Comparison of ENCODE assay signal across 10 cellular contexts in the genomic region with DNA sequence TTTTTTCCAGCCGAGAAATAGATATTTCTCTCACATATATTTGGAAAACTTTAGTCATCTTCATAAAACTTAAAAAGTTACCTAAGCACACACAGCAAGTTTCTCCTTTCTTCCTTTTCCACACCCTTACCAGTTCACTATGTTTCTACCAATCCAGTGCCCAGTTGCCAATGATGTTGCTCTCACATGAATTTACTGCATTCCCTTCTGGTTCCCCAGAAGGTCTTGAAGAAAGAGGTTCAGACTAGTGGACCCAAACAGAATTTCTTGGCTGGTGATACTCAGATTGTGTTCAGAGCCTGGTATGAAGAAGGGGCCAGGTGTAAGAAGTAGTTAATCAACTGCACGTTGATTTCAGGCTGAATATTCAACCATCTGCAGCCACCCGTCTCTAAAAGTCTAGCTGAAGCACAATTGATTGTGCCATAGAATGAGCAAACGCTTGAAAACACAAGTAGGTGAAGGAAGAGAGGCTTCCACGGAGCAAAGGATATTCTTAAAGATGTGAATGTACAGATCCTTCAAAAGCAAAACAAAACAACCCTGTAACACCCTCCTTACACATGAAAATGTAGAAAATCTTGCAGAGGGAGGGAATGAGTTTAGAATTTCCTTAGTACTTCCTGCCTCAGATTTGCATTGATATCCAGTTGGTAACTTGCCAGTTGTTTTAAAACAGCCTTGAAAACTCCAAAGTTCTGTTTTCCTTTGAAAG. TPM values are rescaled to one million over a fixed set of nuclear protein-coding genes. Genes with fewer than 3 reads are reported as not detected.
DNase-seq lines count a peak whose midpoint lies in the region; ATAC-seq and TF ChIP-seq lines count a peak whose summit lies in the region.
"Had no signal": no experiment of that assay in that cellular context is flagged by ENCODE, and none has a peak within 500 bp of the region (broad histone marks: within the 10 kb centered on the region; RNA-seq: fewer than 3 reads in every experiment).

No MANE protein-coding gene starts in this region.

- H3K4me3 Mint-ChIP-seq in activated CD8-positive, alpha-beta T cell treated with anti-CD3 and anti-CD28 coated beads, Interleukin-2, amount 10 ng/mL, durations not matched to agents 7 days and 5 days: no peak overlapping the region
- H3K4me3 Mint-ChIP-seq in CD14-positive monocyte: no peak overlapping the region

- H2AFZ ChIP-seq in PC-3 (ENCODE audit: low read length): peak overlapping the region; percentile 50

- H3K9me3 ChIP-seq in PC-3 (ENCODE audit: low read length) (no peaks in the 10 kb centered on the region), prostate gland (no peaks in the 10 kb centered on the region)

- no peaks in the 10 kb centered on the region for H3K27me3 ChIP-seq in PC-3 (ENCODE audit: low read length)
- no peaks in the 10 kb centered on the region for H3K27me3 ChIP-seq in prostate gland (replicated peaks; ENCODE audit: insufficient read depth)

- CTCF ChIA-PET in PC-3 (lab: Charles Lee) (no interaction called here), GM10248 (lab: Yijun Ruan, JAX) (no interaction called here)
- CTCF ChIA-PET in activated CD8-positive, alpha-beta T cell treated with anti-CD3 and anti-CD28 coated beads, Interleukin-2, amount 10 ng/mL, durations not matched to agents 7 days and 5 days (lab: Charles Lee): no interaction called here

- H3K27ac Mint-ChIP-seq in activated CD8-positive, alpha-beta T cell treated with anti-CD3 and anti-CD28 coated beads, Interleukin-2, amount 10 ng/mL, durations not matched to agents 7 days and 5 days: no peak overlapping the region
- H3K27ac Mint-ChIP-seq in CD14-positive monocyte: no peak overlapping the region

- no peak for ATAC-seq in PC-3
- no peak for ATAC-seq in activated CD8-positive, alpha-beta T cell treated with anti-CD3 and anti-CD28 coated beads, Interleukin-2, amount 10 ng/mL, durations not matched to agents 7 days and 5 days

- H3F3A ChIP-seq in PC-3 (ENCODE audit: low read length, unreplicated experiment): no peaks in the 10 kb centered on the region

- H3K4me2 ChIP-seq in PC-3 (ENCODE audit: low read length): peak overlapping the region; percentile 53

- no peaks in the 10 kb centered on the region for H3K36me3 Mint-ChIP-seq in activated CD8-positive, alpha-beta T cell treated with anti-CD3 and anti-CD28 coated beads, Interleukin-2, amount 10 ng/mL, durations not matched to agents 7 days and 5 days (ENCODE audit: low read depth)
- H3K36me3 Mint-ChIP-seq in CD14-positive monocyte: no peaks in the 10 kb centered on the region

- H4K20me1 ChIP-seq in PC-3 (ENCODE audit: low read length): no peaks in the 10 kb centered on the region

- H3K4me1 Mint-ChIP-seq in activated CD8-positive, alpha-beta T cell treated with anti-CD3 and anti-CD28 coated beads, Interleukin-2, amount 10 ng/mL, durations not matched to agents 7 days and 5 days (ENCODE audit: low read depth): peaks cover 24% of the 10 kb centered on the region
- peaks cover 18% of the 10 kb centered on the region for H3K4me1 Mint-ChIP-seq in CD14-positive monocyte

- no peak overlapping the region for H3K9ac ChIP-seq in PC-3 (ENCODE audit: low read length)

- WGBS in prostate gland: 21% methylated on average over 5 of the region's 5 CpGs

- H3K27ac ChIP-seq in PC-3 (ENCODE audit: low read length) (no peak overlapping the region), prostate gland (peak overlapping the region; percentile 50 to 55)

- no TSS peak for BruUV-seq in PC-3 (replicated peaks; lab: Mats Ljungman, UMichigan)

- 0 out of 2 replicates have a peak overlapping the region, but pooled peaks have one; percentile 12 for H3K4me3 ChIP-seq in PC-3 (ENCODE audit: low read length)
- H3K4me3 ChIP-seq in prostate gland: peak overlapping the region; percentile 7 to 11

- H3K9me3 Mint-ChIP-seq in activated CD8-positive, alpha-beta T cell treated with anti-CD3 and anti-CD28 coated beads, Interleukin-2, amount 10 ng/mL, durations not matched to agents 7 days and 5 days (ENCODE audit: insufficient read depth): no peaks in the 10 kb centered on the region
- peaks cover 0 to 3% (median 0%) of the 10 kb centered on the region in 7 donors for H3K9me3 Mint-ChIP-seq in CD14-positive monocyte

- H3K36me3 ChIP-seq in PC-3 (ENCODE audit: low read depth, low read length) (no peaks in the 10 kb centered on the region), prostate gland (no peaks in the 10 kb centered on the region)

- no peak for TF ChIP-seq CTCF in PC-3 (conservative IDR thresholded peaks at IDR 0.05; ENCODE audit: low read depth, low read length)
- TF ChIP-seq CTCF in prostate gland (IDR thresholded peaks at IDR 0.05): no peak
- TF ChIP-seq CTCF in CD14-positive monocyte (IDR thresholded peaks at IDR 0.05): no peak
- no peak for TF ChIP-seq CTCF in GM10248 (IDR thresholded peaks at IDR 0.05; ENCODE audit: control extremely low read depth, extremely low read depth, low read depth, missing control alignments)

- DNase-seq in Daoy (ENCODE audit: low read depth) (peak; percentile 15), PC-3 (peak; percentile 31), fibroblast of gingiva (ENCODE audit: low read depth) (peak; percentile 24), prostate gland (ENCODE audit: low spot score) (no peak), NCI-H2227 treated with DMSO at 0.1 percent for 48 hours (lab: John Stamatoyannopoulos, UW) (no peak), CD14-positive monocyte (ENCODE audit: low spot score) (no peak), GM10248 (ENCODE audit: extremely low spot score) (no peak)
- no peak for DNase-seq in activated CD8-positive, alpha-beta T cell treated with anti-CD3 and anti-CD28 coated beads, Interleukin-2, amount 10 ng/mL, durations not matched to agents 7 days and 5 days
- DNase-seq: foreskin melanocyte, NCI-H69 had no signal

- intact Hi-C loops in PC-3 (cut with micrococcal nuclease): loop anchor here (10.0 kb wide), 1 partner anchor 331 kb away; no protein-coding TSS in a partner anchor
- intact Hi-C loops in prostate gland (cut with DNase I): loop anchor here (10.0 kb wide), 3 partner anchors 99 to 371 kb away; no protein-coding TSS in a partner anchor
- intact Hi-C loops in CD14-positive monocyte (cut with micrococcal nuclease): no loop called here

- peaks cover 3% of the 10 kb centered on the region for H3K27me3 Mint-ChIP-seq in activated CD8-positive, alpha-beta T cell treated with anti-CD3 and anti-CD28 coated beads, Interleukin-2, amount 10 ng/mL, durations not matched to agents 7 days and 5 days (ENCODE audit: low read depth)
- H3K27me3 Mint-ChIP-seq in CD14-positive monocyte (ENCODE audit: low read depth in 3 of 3): peaks cover 6 to 20% (median 11%) of the 10 kb centered on the region in 3 donors

- POLR2A ChIA-PET in PC-3 (lab: Charles Lee; ENCODE audit: unreplicated experiment): interaction anchor here (0.7 kb wide), 1 partner anchor 38 kb away, joined by 8 read pairs; no protein-coding TSS in a partner anchor
- POLR2A ChIA-PET in activated CD8-positive, alpha-beta T cell treated with anti-CD3 and anti-CD28 coated beads, Interleukin-2, amount 10 ng/mL, durations not matched to agents 7 days and 5 days (lab: Charles Lee): no interaction called here
- POLR2A ChIA-PET in GM10248 (lab: Yijun Ruan, JAX): no interaction called here

- peaks cover 45% of the 10 kb centered on the region for H3K79me2 ChIP-seq in PC-3 (ENCODE audit: low read length)

- H3K9me2 ChIP-seq in PC-3 (replicated peaks; ENCODE audit: low read length): no peaks in the 10 kb centered on the region

- H3K4me1 ChIP-seq in PC-3 (ENCODE audit: insufficient read depth, low read length) (peaks cover 22% of the 10 kb centered on the region), prostate gland (replicated peaks) (no peaks in the 10 kb centered on the region)

- no peak for TF ChIP-seq POLR2A in prostate gland (IDR thresholded peaks at IDR 0.05)

RNA-seq across cellular contexts. Expression of gene RBMS3, which starts 4.6 kb away (rescaled TPM):
- 11.0 and 23.2 TPM in 2 replicates for total RNA-seq in Daoy (2014; rRNA removed; shearing (Covaris generic))
- 5.4 and 13.5 TPM in 2 replicates for total RNA-seq in PC-3 (2014; rRNA removed)
- 10 to 100 TPM; 31.7 to 45.1 TPM for total RNA-seq in prostate gland
- under 1 TPM; 0.11 to 0.29 TPM for total RNA-seq in activated CD8-positive, alpha-beta T cell treated with anti-CD3 and anti-CD28 coated beads, Interleukin-2, amount 10 ng/mL, durations not matched to agents 7 days and 5 days
- polyA plus RNA-seq in CD14-positive monocyte: not detected

Comparison
In these comparisons a context has a peak if more than half of its experiments do, and no peak if none do; other contexts are left out.
1. DNase-seq: peak in Daoy (single experiment), PC-3 (single experiment) and fibroblast of gingiva (single experiment); none in prostate gland (single experiment), NCI-H2227 treated with DMSO at 0.1 percent for 48 hours (single experiment), activated CD8-positive, alpha-beta T cell treated with anti-CD3 and anti-CD28 coated beads, Interleukin-2, amount 10 ng/mL, durations not matched to agents 7 days and 5 days (single experiment), CD14-positive monocyte (single experiment) and GM10248 (single experiment).
2. intact Hi-C loops: an anchor here in PC-3 (10.0 kb wide) and prostate gland (10.0 kb wide); none called in CD14-positive monocyte.